1 cellular context compared by ENCODE assay signal in genomic region chr9:114464652-114465051, GRCh38.
TF ChIP-seq lines count a peak whose summit lies in the region.

No MANE protein-coding gene starts in this region.

TF ChIP-seq in HEK293, 187 proteins besides CTCF, POLR2A, EP300 and RAD21 (continued from another document):
- TF ChIP-seq, protein P1, sequence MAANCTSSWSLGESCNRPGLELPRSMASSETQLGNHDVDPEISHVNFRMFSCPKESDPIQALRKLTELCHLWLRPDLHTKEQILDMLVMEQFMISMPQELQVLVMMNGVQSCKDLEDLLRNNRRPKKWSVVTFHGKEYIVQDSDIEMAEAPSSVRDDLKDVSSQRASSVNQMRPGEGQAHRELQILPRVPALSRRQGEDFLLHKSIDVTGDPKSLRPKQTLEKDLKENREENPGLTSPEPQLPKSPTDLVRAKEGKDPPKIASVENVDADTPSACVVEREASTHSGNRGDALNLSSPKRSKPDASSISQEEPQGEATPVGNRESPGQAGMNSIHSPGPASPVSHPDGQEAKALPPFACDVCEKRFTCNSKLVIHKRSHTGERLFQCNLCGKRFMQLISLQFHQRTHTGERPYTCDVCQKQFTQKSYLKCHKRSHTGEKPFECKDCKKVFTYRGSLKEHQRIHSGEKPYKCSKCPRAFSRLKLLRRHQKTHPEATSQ (tag by site-specific recombination; IDR thresholded peaks at IDR 0.05): no peak
- TF ChIP-seq ZNF248 (tag by site-specific recombination; IDR thresholded peaks at IDR 0.05) (no peak), ZNF639 (tag by site-specific recombination; IDR thresholded peaks at IDR 0.05) (no peak), ZNF785 (tag by site-specific recombination; IDR thresholded peaks at IDR 0.05) (no peak), GLIS1 (tag by site-specific recombination; IDR thresholded peaks at IDR 0.05) (no peak), ZNF513 (tag by site-specific recombination; IDR thresholded peaks at IDR 0.05) (peak; percentile 93), ZFP69B (tag by site-specific recombination; IDR thresholded peaks at IDR 0.05) (no peak)
- TF ChIP-seq, protein P2, sequence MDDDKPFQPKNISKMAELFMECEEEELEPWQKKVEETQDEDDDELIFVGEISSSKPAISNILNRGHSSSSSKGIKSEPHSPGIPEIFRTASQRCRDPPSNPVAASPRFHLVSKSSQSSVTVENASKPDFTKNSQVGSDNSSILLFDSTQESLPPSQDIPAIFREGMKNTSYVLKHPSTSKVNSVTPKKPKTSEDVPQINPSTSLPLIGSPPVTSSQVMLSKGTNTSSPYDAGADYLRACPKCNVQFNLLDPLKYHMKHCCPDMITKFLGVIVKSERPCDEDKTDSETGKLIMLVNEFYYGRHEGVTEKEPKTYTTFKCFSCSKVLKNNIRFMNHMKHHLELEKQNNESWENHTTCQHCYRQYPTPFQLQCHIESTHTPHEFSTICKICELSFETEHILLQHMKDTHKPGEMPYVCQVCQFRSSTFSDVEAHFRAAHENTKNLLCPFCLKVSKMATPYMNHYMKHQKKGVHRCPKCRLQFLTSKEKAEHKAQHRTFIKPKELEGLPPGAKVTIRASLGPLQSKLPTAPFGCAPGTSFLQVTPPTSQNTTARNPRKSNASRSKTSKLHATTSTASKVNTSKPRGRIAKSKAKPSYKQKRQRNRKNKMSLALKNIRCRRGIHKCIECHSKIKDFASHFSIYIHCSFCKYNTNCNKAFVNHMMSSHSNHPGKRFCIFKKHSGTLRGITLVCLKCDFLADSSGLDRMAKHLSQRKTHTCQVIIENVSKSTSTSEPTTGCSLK (tag by site-specific recombination; IDR thresholded peaks at IDR 0.05): no peak
- TF ChIP-seq, protein P3, sequence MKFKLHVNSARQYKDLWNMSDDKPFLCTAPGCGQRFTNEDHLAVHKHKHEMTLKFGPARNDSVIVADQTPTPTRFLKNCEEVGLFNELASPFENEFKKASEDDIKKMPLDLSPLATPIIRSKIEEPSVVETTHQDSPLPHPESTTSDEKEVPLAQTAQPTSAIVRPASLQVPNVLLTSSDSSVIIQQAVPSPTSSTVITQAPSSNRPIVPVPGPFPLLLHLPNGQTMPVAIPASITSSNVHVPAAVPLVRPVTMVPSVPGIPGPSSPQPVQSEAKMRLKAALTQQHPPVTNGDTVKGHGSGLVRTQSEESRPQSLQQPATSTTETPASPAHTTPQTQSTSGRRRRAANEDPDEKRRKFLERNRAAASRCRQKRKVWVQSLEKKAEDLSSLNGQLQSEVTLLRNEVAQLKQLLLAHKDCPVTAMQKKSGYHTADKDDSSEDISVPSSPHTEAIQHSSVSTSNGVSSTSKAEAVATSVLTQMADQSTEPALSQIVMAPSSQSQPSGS (tag by site-specific recombination; IDR thresholded peaks at IDR 0.05; ENCODE audit: low read depth): peak; percentile 44; the same call in 1 of the 2 replicates
